Comparison of ENCODE assay signal across 11 cellular contexts in the genomic region with DNA sequence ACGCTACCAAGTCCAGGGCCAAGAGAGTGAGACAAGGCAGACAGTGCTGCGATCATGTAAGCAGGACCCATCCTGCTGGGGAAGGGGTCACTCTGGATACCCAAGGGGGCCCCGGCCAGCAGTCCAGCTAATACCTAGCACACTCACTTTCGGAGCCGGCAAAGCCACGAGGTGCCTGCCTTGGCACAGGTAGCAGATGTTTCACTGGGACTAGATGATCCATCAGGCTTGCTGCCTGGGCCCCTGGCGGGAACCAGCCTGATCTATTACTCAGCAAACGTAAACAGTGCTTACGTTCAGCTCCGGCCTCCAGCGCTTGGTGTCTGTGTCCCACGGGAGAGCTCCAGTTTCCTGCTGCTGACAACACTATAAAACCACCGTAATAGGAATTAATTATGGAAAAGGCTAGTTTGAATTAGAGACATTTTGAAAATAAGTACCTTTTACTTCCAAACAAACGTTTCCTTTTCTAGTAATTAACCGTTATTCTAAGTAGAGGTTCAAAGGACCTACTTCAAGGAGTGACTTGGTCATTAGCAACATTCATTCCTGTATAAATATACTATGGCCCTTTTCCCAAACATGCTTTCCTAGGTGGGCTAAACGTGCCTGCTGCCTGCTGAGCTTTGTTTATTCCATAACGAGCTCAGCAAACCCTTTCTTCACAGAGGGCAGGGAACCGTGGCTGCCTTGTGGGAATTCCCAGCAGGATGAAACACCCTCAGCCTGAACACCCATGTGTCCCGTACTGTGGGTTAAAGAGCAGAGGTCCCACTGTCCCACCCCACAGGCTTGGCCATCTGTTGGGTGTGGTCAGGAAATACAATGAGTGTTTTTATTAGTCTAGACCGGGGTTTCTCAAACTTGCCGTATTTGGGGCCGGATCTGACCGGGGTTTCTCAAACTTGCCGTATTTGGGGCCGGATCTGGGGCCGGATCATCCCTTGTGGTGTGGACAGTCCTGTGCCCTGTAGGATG. TPM values are rescaled to one million over a fixed set of nuclear protein-coding genes. Genes with fewer than 3 reads are reported as not detected.
DNase-seq lines count a peak whose midpoint lies in the region; ATAC-seq and TF ChIP-seq lines count a peak whose summit lies in the region.
"Had no signal": no experiment of that assay in that cellular context is flagged by ENCODE, and none has a peak within 500 bp of the region (broad histone marks: within the 10 kb centered on the region; RNA-seq: fewer than 3 reads in every experiment).

No MANE protein-coding gene starts in this region.

- H2AFZ ChIP-seq in GM23338 = no peak overlapping the region

- DNase-seq in GM23338 (ENCODE audit: low spot score) = no peak
- DNase-seq in NCI-H510A (lab: John Stamatoyannopoulos, UW) = peak; percentile 44
- peak; percentile 88 for DNase-seq in epithelial cell of esophagus (ENCODE audit: low read depth)
- DNase-seq in renal cortical epithelial cell (ENCODE audit: low read depth) = peak; percentile 33
- no peak for DNase-seq in iPS-NIHi11 (ENCODE audit: low spot score)
- DNase-seq in hippocampal formation (lab: John Stamatoyannopoulos, UW) = no peak
- DNase-seq in GM03348 (ENCODE audit: low spot score) = no peak
- DNase-seq: cortex of kidney, retina, uterus had no signal

- no peak overlapping the region for H3K4me3 ChIP-seq in GM23338
- H3K4me3 ChIP-seq in epithelial cell of esophagus (ENCODE audit: low read length) = no peak overlapping the region
- H3K4me3 ChIP-seq: uterus had no signal

- H3K27ac Mint-ChIP-seq in GM23338 = peak overlapping the region; percentile 75; the same call in 1 of the 2 replicates

- H3K36me3 Mint-ChIP-seq in GM23338 (ENCODE audit: low read depth) = peaks cover 68% of the 10 kb centered on the region

- H4K20me1 ChIP-seq in GM23338 (replicated peaks; ENCODE audit: insufficient read depth) = no peaks in the 10 kb centered on the region; the same call in 1 of the 2 replicates

- H3K9me3 Mint-ChIP-seq in GM23338 = peaks cover 10% of the 10 kb centered on the region; the same call in 2 of the 3 replicates

- TF ChIP-seq CTCF in GM23338 (conservative IDR thresholded peaks at IDR 0.05; ENCODE audit: low read depth in 2 of 2) = no peak
- no peak for TF ChIP-seq CTCF in epithelial cell of esophagus (IDR thresholded peaks at IDR 0.05; ENCODE audit: insufficient read depth, low read depth, low read length, missing control alignments)

- no peaks in the 10 kb centered on the region for H3F3A ChIP-seq in GM23338 (replicated peaks; ENCODE audit: low read depth)

- H3K9me2 ChIP-seq in GM23338 (ENCODE audit: insufficient read depth) = no peaks in the 10 kb centered on the region

- no peak overlapping the region for H3K4me2 ChIP-seq in GM23338

- peaks cover 15% of the 10 kb centered on the region for H3K27me3 Mint-ChIP-seq in GM23338 (ENCODE audit: insufficient read depth, low read depth, poor library complexity)

- peaks cover 34% of the 10 kb centered on the region for H3K4me1 Mint-ChIP-seq in GM23338

- H3K79me2 ChIP-seq in GM23338 (replicated peaks; ENCODE audit: insufficient read depth) = peaks cover 94% of the 10 kb centered on the region

- H3K27me3 ChIP-seq in GM23338 (ENCODE audit: insufficient read depth) = no peaks in the 10 kb centered on the region
- H3K27me3 ChIP-seq: uterus had no signal

- no peak for ATAC-seq in GM23338
- ATAC-seq in HG03175 (IDR thresholded peaks at IDR 0.05; ENCODE audit: unreplicated experiment) = no peak

- H3K4me3 Mint-ChIP-seq in GM23338 = no peak overlapping the region

- no peaks in the 10 kb centered on the region for H3K36me3 ChIP-seq in GM23338 (ENCODE audit: insufficient read depth)
- H3K36me3 ChIP-seq: uterus had no signal

- H3K4me1 ChIP-seq in GM23338 (ENCODE audit: insufficient read depth) = peaks cover 16% of the 10 kb centered on the region
- H3K4me1 ChIP-seq: uterus had no signal

- H3K27ac ChIP-seq in GM23338 (ENCODE audit: low read depth) = no peak overlapping the region
- H3K27ac ChIP-seq: uterus had no signal

TF ChIP-seq in GM23338, 12 proteins besides CTCF, POLR2A, EP300 and RAD21:
- TF ChIP-seq EZH2phosphoT487 (IDR thresholded peaks at IDR 0.05; ENCODE audit: unreplicated experiment) (no peak), STAT1 (IDR thresholded peaks at IDR 0.05; ENCODE audit: unreplicated experiment) (no peak), ZNF331 (CRISPR knock-in tag; IDR thresholded peaks at IDR 0.05; ENCODE audit: low read depth) (no peak), EZH2 (IDR thresholded peaks at IDR 0.05; ENCODE audit: low read depth, unreplicated experiment) (no peak)

RNA-seq across cellular contexts. Expression of gene SLC22A23, which starts 18.4 kb away (rescaled TPM):
- total RNA-seq in GM23338 (2014; rRNA removed; shearing (Covaris generic)) = 38.3 TPM in 2 replicates
- 6.1 and 7.0 TPM in 2 replicates for polyA plus RNA-seq in GM23338 (2016; fragmentation: Nextera tagmentation; extraction: Ambion mirVana)
- 0.35 and 2.4 TPM in 2 replicates for total RNA-seq in renal cortical epithelial cell

Comparison
In these comparisons a context has a peak if more than half of its experiments do, and no peak if none do; other contexts are left out.
1. DNase-seq: peak in NCI-H510A (single experiment), epithelial cell of esophagus (single experiment) and renal cortical epithelial cell (single experiment); none in GM23338 (single experiment), iPS-NIHi11 (single experiment), hippocampal formation (0 of 2) and GM03348 (single experiment).
2. RNA of gene SLC22A23, which starts 18.4 kb away (total RNA-seq): 38.3 TPM in GM23338; 0.35 to 2.4 TPM in renal cortical epithelial cell; every median in the first group is over 10 times any median in the second.